ENCODE assay signal across 37 cellular contexts in the genomic region with DNA sequence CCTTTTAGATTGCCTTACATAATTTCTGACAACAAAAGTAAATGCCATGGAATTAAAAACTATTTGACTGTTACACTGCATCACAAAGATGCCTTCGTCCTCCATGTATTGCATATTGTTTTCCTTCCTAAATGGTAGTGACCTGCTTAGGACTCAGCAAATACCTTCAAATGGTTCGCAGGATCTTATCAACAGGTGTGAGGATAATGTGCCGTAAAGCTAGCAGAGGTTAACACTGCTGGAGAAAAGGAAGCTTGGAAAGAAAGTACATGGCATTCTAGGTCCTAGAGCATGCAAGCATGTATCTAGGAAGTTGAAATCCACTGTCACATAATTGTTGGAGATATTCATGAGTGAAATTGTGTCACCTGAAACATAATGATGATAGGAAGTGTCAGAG. TPM values are rescaled to one million over a fixed set of nuclear protein-coding genes. Genes with fewer than 3 reads are reported as not detected.
"Had no signal": no experiment of that assay in that cellular context is flagged by ENCODE, and none has a peak within 500 bp of the region (broad histone marks: within the 10 kb centered on the region; RNA-seq: fewer than 3 reads in every experiment).

No MANE protein-coding gene starts in this region.

- H3K9me3 Mint-ChIP-seq: activated B cell treated with CpG ODN at 0.5 μM for 24 hours; activated CD8-positive, alpha-beta T cell treated with anti-CD3 and anti-CD28 coated beads for 36 hours; activated T-helper 17 cell treated with anti-CD3 and anti-CD28 coated beads, Interleukin-2, amount 50 U/mL, for 72 hours; T-helper 2 cell treated with Interferon-gamma antibody and Interleukin-4, amounts not matched to agents 5 μg/mL and 100 μg/mL, for 36 hours had no signal

- H3K36me3 Mint-ChIP-seq: activated naive CD8-positive, alpha-beta T cell had no signal

- H3K27ac Mint-ChIP-seq: activated B cell treated with CpG ODN at 0.5 μM for 24 hours; activated CD8-positive, alpha-beta T cell treated with anti-CD3 and anti-CD28 coated beads for 36 hours; activated naive CD8-positive, alpha-beta T cell; activated T-helper 17 cell treated with anti-CD3 and anti-CD28 coated beads, Interleukin-2, amount 50 U/mL, for 72 hours; effector memory CD8-positive, alpha-beta T cell; T-helper 2 cell treated with Interferon-gamma antibody and Interleukin-4, amounts not matched to agents 5 μg/mL and 100 μg/mL, for 36 hours had no signal

- H3K9me3 ChIP-seq: esophagus squamous epithelium, gastroesophageal sphincter, heart right ventricle had no signal

- ATAC-seq: activated CD4-positive, CD25-positive, alpha-beta regulatory T cell treated with anti-CD3 and anti-CD28 coated beads, Interleukin-2, amount 50 U/mL, for 24 hours; activated CD8-positive, alpha-beta T cell treated with anti-CD3 and anti-CD28 coated beads for 36 hours; activated T-cell treated with anti-CD3 and anti-CD28 coated beads, Interleukin-2, amount 50 U/mL, for 4 hours; activated T-helper 17 cell treated with anti-CD3 and anti-CD28 coated beads, Interleukin-2, amount 50 U/mL, for 72 hours; effector memory CD8-positive, alpha-beta T cell; gastroesophageal sphincter; heart right ventricle had no signal

- H3K4me3 ChIP-seq: esophagus squamous epithelium, gastroesophageal sphincter, heart right ventricle, hepatocyte had no signal

- H3K4me2 ChIP-seq: hepatocyte had no signal

- H3K4me3 Mint-ChIP-seq: activated B cell treated with CpG ODN at 0.5 μM for 24 hours; activated CD8-positive, alpha-beta T cell treated with anti-CD3 and anti-CD28 coated beads for 36 hours; activated naive CD8-positive, alpha-beta T cell; activated T-cell treated with anti-CD3 and anti-CD28 coated beads, Interleukin-2, amount 50 U/mL, for 4 hours; activated T-helper 17 cell treated with anti-CD3 and anti-CD28 coated beads, Interleukin-2, amount 50 U/mL, for 72 hours; effector memory CD8-positive, alpha-beta T cell; T-helper 2 cell treated with Interferon-gamma antibody and Interleukin-4, amounts not matched to agents 5 μg/mL and 100 μg/mL, for 36 hours had no signal

- H3K4me1 Mint-ChIP-seq: activated B cell treated with CpG ODN at 0.5 μM for 24 hours; activated T-helper 17 cell treated with anti-CD3 and anti-CD28 coated beads, Interleukin-2, amount 50 U/mL, for 72 hours had no signal

- H3K36me3 ChIP-seq: esophagus squamous epithelium, gastroesophageal sphincter, heart right ventricle, WERI-Rb-1 had no signal

- H3K27ac ChIP-seq: epithelial cell of prostate, esophagus squamous epithelium, gastroesophageal sphincter, heart right ventricle, hepatocyte, WERI-Rb-1 had no signal

- H2AFZ ChIP-seq: hepatocyte had no signal

- DNase-seq: activated B cell treated with CpG ODN at 0.5 μM for 24 hours; activated CD4-positive, alpha-beta T cell treated with anti-CD3 and anti-CD28 coated beads for 48 hours; activated CD4-positive, alpha-beta T cell treated with anti-CD3 and anti-CD28 coated beads, Interleukin-2, amount 50 U/mL, for 1 hour; activated CD4-positive, alpha-beta T cell treated with anti-CD3 and anti-CD28 coated beads, Interleukin-2, amount 50 U/mL, for 48 hours; activated CD8-positive, alpha-beta memory T cell treated with anti-CD3 and anti-CD28 coated beads for 24 hours; activated CD8-positive, alpha-beta T cell treated with anti-CD3 and anti-CD28 coated beads for 36 hours; activated effector memory CD4-positive, alpha-beta T cell treated with Interleukin-2 at 50 U/mL for 16 hours; activated gamma-delta T cell treated with Interleukin-2 at 50 U/mL for 16 hours; activated naive CD4-positive, alpha-beta T cell treated with anti-CD3 and anti-CD28 coated beads, Interleukin-2, amount 50 U/mL, for 16 hours; activated naive CD4-positive, alpha-beta T cell treated with Interleukin-2 at 50 U/mL for 16 hours; activated T-cell treated with anti-CD3 and anti-CD28 coated beads, Interleukin-2, amount 50 U/mL, for 4 hours; amniotic stem cell; anterior cingulate cortex; caudate nucleus; cortex of kidney; dermis blood vessel endothelial cell; effector CD4-positive, alpha-beta T cell; effector memory CD8-positive, alpha-beta T cell; esophagus squamous epithelium; foreskin melanocyte; heart right ventricle; T1000; WERI-Rb-1 had no signal

- H3K79me2 ChIP-seq: hepatocyte had no signal

RNA-seq across cellular contexts. Expression of a gene that starts 5.5 kb away (rescaled TPM):
- total RNA-seq: activated B cell treated with CpG ODN at 0.5 μM for 24 hours; activated CD8-positive, alpha-beta T cell treated with anti-CD3 and anti-CD28 coated beads for 36 hours; activated T-cell treated with anti-CD3 and anti-CD28 coated beads, Interleukin-2, amount 50 U/mL, for 4 hours; activated T-helper 17 cell treated with anti-CD3 and anti-CD28 coated beads, Interleukin-2, amount 50 U/mL, for 72 hours; astrocyte; chondrocyte; dermis blood vessel endothelial cell; endothelial cell of umbilical vein; fibroblast of villous mesenchyme had no signal
- polyA plus RNA-seq: adipose tissue, endothelial cell of umbilical vein, esophagus, fibroblast of lung, hepatocyte had no signal
